14 cellular contexts compared by ENCODE assay signal in the genomic region with DNA sequence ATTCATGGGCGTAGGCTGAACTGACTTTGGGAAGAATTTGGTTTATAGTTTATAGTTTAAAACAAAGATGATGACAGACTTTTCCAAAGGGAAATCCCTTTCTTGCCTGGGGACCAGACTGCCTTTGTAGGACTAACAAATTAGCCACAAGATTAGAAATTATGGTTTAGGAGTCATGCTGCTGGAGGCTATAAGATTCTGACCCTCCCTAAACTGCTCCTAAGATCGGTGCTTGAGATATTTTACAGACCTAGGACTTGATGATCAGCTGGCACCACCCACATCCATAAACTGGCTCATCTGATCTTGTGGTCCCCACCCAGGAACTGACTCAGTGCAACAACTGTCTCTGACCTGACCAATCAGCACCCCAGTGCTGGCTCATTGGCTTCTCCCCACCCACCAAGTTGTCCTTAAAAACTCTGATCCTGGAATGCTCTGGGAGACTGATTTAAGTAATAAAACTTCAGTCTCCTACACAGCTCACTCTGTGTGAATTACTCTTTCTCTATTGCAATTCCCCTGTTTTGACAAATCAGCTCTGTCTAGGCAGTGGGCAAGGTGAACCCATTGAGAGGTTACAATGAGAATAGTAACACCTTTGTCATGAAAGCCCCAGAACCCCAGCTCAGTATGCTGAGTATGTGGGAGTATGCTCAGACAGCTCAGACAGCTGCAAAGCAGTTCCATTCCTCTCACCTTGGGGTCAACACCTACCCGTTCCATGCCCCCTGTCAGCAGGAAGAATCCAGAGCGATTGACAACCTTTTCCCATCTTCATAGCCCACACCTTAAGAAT. TPM values are rescaled to one million over a fixed set of nuclear protein-coding genes. Genes with fewer than 3 reads are reported as not detected.
DNase-seq lines count a peak whose midpoint lies in the region; ATAC-seq and TF ChIP-seq lines count a peak whose summit lies in the region.
"Had no signal": no experiment of that assay in that cellular context is flagged by ENCODE, and none has a peak within 500 bp of the region (broad histone marks: within the 10 kb centered on the region; RNA-seq: fewer than 3 reads in every experiment).

No MANE protein-coding gene starts in this region.

- H3K79me2 ChIP-seq in fibroblast of lung (ENCODE audit: control insufficient read depth, insufficient read depth, low read length) = no peaks in the 10 kb centered on the region

- no peaks in the 10 kb centered on the region for H3K36me3 ChIP-seq in breast epithelium
- no peaks in the 10 kb centered on the region for H3K36me3 ChIP-seq in fibroblast of lung (ENCODE audit: control insufficient read depth, insufficient read depth, low read length)
- H3K36me3 ChIP-seq: adrenal gland, gastrocnemius medialis had no signal

- H3K36me3 Mint-ChIP-seq in MCF 10A (ENCODE audit: insufficient read depth, unreplicated experiment) = no peaks in the 10 kb centered on the region
- H3K36me3 Mint-ChIP-seq in stimulated activated naive CD8-positive, alpha-beta T cell treated with anti-CD3 and anti-CD28 coated beads, Interleukin-15, Interleukin-2, amounts not matched to agents 100 ng/mL and 50 ng/mL, for 24 hours (ENCODE audit: low read depth) = no peaks in the 10 kb centered on the region

- no peak for TF ChIP-seq CTCF in MCF 10A (IDR thresholded peaks at IDR 0.05; ENCODE audit: unreplicated experiment)
- no peak for TF ChIP-seq CTCF in breast epithelium (IDR thresholded peaks at IDR 0.05)
- no peak for TF ChIP-seq CTCF in fibroblast of lung (conservative IDR thresholded peaks at IDR 0.05 in 1 of 2, IDR thresholded peaks at IDR 0.05 in 1 of 2; ENCODE audit: low read depth in 1 of 2, low read length in 2 of 2)

- H3K27ac Mint-ChIP-seq in MCF 10A (ENCODE audit: low read depth, unreplicated experiment) = peak overlapping the region; percentile 2
- peak overlapping the region; percentile 5 for H3K27ac Mint-ChIP-seq in stimulated activated naive CD8-positive, alpha-beta T cell treated with anti-CD3 and anti-CD28 coated beads, Interleukin-15, Interleukin-2, amounts not matched to agents 100 ng/mL and 50 ng/mL, for 24 hours
- H3K27ac Mint-ChIP-seq: H9, memory B cell had no signal

- no peaks in the 10 kb centered on the region for H3K27me3 Mint-ChIP-seq in MCF 10A (ENCODE audit: insufficient read depth, unreplicated experiment)
- no peaks in the 10 kb centered on the region for H3K27me3 Mint-ChIP-seq in stimulated activated naive CD8-positive, alpha-beta T cell treated with anti-CD3 and anti-CD28 coated beads, Interleukin-15, Interleukin-2, amounts not matched to agents 100 ng/mL and 50 ng/mL, for 24 hours
- H3K27me3 Mint-ChIP-seq: memory B cell had no signal

- no peak overlapping the region for H3K4me3 Mint-ChIP-seq in MCF 10A (ENCODE audit: unreplicated experiment)
- H3K4me3 Mint-ChIP-seq in stimulated activated naive CD8-positive, alpha-beta T cell treated with anti-CD3 and anti-CD28 coated beads, Interleukin-15, Interleukin-2, amounts not matched to agents 100 ng/mL and 50 ng/mL, for 24 hours = no peak overlapping the region
- H3K4me3 Mint-ChIP-seq: H9, memory B cell had no signal

- H3K4me3 ChIP-seq in breast epithelium (no peak overlapping the region), fibroblast of lung (replicated peaks in 1 of 4; ENCODE audit: control extremely low read depth in 1 of 4, insufficient read depth in 1 of 4, low read depth in 3 of 4, low read length in 4 of 4) (no peak overlapping the region)
- H3K4me3 ChIP-seq: adrenal gland, gastrocnemius medialis had no signal

- H3K27ac ChIP-seq in breast epithelium (no peak overlapping the region), fibroblast of lung (ENCODE audit: insufficient read depth, low read length) (peak overlapping the region; percentile 23)
- H3K27ac ChIP-seq: adrenal gland, C4-2B, gastrocnemius medialis had no signal

- POLR2A ChIA-PET in MCF 10A (lab: Yijun Ruan, JAX) = interaction anchor here (0.9 to 1.6 kb wide), 3 partner anchors 24 to 52 kb away, joined by 3 to 6 read pairs (median 3); partner anchors contain the start of gene C15orf39

- DNase-seq in MCF 10A (ENCODE audit: unreplicated experiment) = peak; percentile 78
- DNase-seq in breast epithelium (ENCODE audit: low spot score in 2 of 2) = no peak
- DNase-seq in RPMI7951 (ENCODE audit: low read depth) = peak; percentile 100
- peak; percentile 51 to 52 for DNase-seq in fibroblast of lung (ENCODE audit: low read depth in 2 of 2)
- no peak for DNase-seq in HPDE6-E6E7 (ENCODE audit: extremely low spot score)
- DNase-seq in DMS153 treated with DMSO at 0.1 percent for 48 hours (lab: John Stamatoyannopoulos, UW; ENCODE audit: unreplicated experiment) = no peak
- DNase-seq: adrenal gland, gastrocnemius medialis, H9, NCI-H1092 treated with DMSO at 0.1 percent for 48 hours had no signal

- no peak overlapping the region for H2AFZ ChIP-seq in fibroblast of lung (ENCODE audit: low read length)

- H3K4me2 ChIP-seq in fibroblast of lung (ENCODE audit: extremely low read depth, insufficient read depth, low read length) = no peak overlapping the region

- ATAC-seq in GM21390 (IDR thresholded peaks at IDR 0.05; ENCODE audit: unreplicated experiment) = no peak
- ATAC-seq: gastrocnemius medialis had no signal

- CTCF ChIA-PET in MCF 10A (lab: Yijun Ruan, JAX) = interaction anchor here (0.6 kb wide), 1 partner anchor 499 kb away, joined by 3 read pairs; no protein-coding TSS in a partner anchor

- H3K9me3 Mint-ChIP-seq in MCF 10A (ENCODE audit: unreplicated experiment) = no peaks in the 10 kb centered on the region
- no peaks in the 10 kb centered on the region for H3K9me3 Mint-ChIP-seq in stimulated activated naive CD8-positive, alpha-beta T cell treated with anti-CD3 and anti-CD28 coated beads, Interleukin-15, Interleukin-2, amounts not matched to agents 100 ng/mL and 50 ng/mL, for 24 hours
- H3K9me3 Mint-ChIP-seq: memory B cell had no signal

- intact Hi-C loops in MCF 10A (cut with micrococcal nuclease) = loop anchor here (5.0 kb wide), 1 partner anchor 43 kb away; no protein-coding TSS in a partner anchor
- intact Hi-C loops in breast epithelium (cut with DNase I; ENCODE audit: low total_unique reads) = no loop called here

- H3K4me1 ChIP-seq in breast epithelium (no peaks in the 10 kb centered on the region), fibroblast of lung (ENCODE audit: control insufficient read depth, extremely low read depth, insufficient read depth, low read length) (peaks cover 2% of the 10 kb centered on the region)
- H3K4me1 ChIP-seq: adrenal gland, gastrocnemius medialis had no signal

- H3K4me1 Mint-ChIP-seq in MCF 10A (ENCODE audit: insufficient read depth, unreplicated experiment) = peaks cover 12% of the 10 kb centered on the region
- H3K4me1 Mint-ChIP-seq in stimulated activated naive CD8-positive, alpha-beta T cell treated with anti-CD3 and anti-CD28 coated beads, Interleukin-15, Interleukin-2, amounts not matched to agents 100 ng/mL and 50 ng/mL, for 24 hours (ENCODE audit: low read depth) = peaks cover 28% of the 10 kb centered on the region

- H3K9me3 ChIP-seq in breast epithelium (peaks cover 8 to 10% of the 10 kb centered on the region in 2 donors), fibroblast of lung (ENCODE audit: control insufficient read depth, insufficient read depth, low read depth, low read length) (no peaks in the 10 kb centered on the region)
- H3K9me3 ChIP-seq: gastrocnemius medialis had no signal

- no peak overlapping the region for H3K9ac ChIP-seq in fibroblast of lung (ENCODE audit: insufficient read depth, low read length)

- BruUV-seq in MCF 10A (replicated peaks; lab: Mats Ljungman, UMichigan) = TSS peak; percentile 92

- no peaks in the 10 kb centered on the region for H3K27me3 ChIP-seq in breast epithelium
- H3K27me3 ChIP-seq in fibroblast of lung (ENCODE audit: control insufficient read depth, insufficient read depth, low read length) = no peaks in the 10 kb centered on the region
- H3K27me3 ChIP-seq: adrenal gland, gastrocnemius medialis had no signal

- TF ChIP-seq POLR2A in breast epithelium (IDR thresholded peaks at IDR 0.05) = no peak

- no peaks in the 10 kb centered on the region for H4K20me1 ChIP-seq in fibroblast of lung (ENCODE audit: control insufficient read depth, extremely low read depth, insufficient read depth, low read length)

RNA-seq across cellular contexts. Expression of gene C15orf39, which starts 51.6 kb away (rescaled TPM):
- total RNA-seq in MCF 10A (2022) (13.3 and 17.2 TPM in 2 replicates), breast epithelium (10 to 100 TPM in 2 of 3 donors, 1 to 10 TPM in 1; 7.7 to 17.4 (median 11.5) TPM), fibroblast of lung (1.3 and 2.3 TPM in 2 replicates)
- total RNA-seq in RPMI7951 (2014; rRNA removed; shearing (Covaris generic)) = 8.1 and 10.0 TPM in 2 replicates
- polyA plus RNA-seq in fibroblast of lung = 1.7 and 2.2 TPM in 2 replicates
- 5.8 and 7.1 TPM in 2 replicates for polyA plus RNA-seq in fibroblast of lung (2012)
- polyA minus RNA-seq in fibroblast of lung (ENCODE audit: low replicate concordance) = 17.3 and 26.1 TPM in 2 replicates

Comparison
In these comparisons a context has a peak if more than half of its experiments do, and no peak if none do; other contexts are left out.
1. DNase-seq: peak in MCF 10A (single experiment), RPMI7951 (single experiment) and fibroblast of lung (2 of 2); none in breast epithelium (0 of 2), HPDE6-E6E7 (single experiment) and DMS153 treated with DMSO at 0.1 percent for 48 hours (single experiment).